ENCODE assay signal across 8 cellular contexts in genomic region chr14:63203618-63204406, GRCh38. TPM values are rescaled to one million over a fixed set of nuclear protein-coding genes. Genes with fewer than 3 reads are reported as not detected.
DNase-seq lines count a peak whose midpoint lies in the region; ATAC-seq and TF ChIP-seq lines count a peak whose summit lies in the region.

No MANE protein-coding gene starts in this region.

- H3K27ac Mint-ChIP-seq in activated naive CD4-positive, alpha-beta T cell treated with anti-CD3 and anti-CD28 coated beads for 36 hours: no peak overlapping the region
- H3K27ac Mint-ChIP-seq in activated naive CD4-positive, alpha-beta T cell treated with anti-CD3 and anti-CD28 coated beads, Interleukin-2, amount 50 U/mL, for 72 hours: no peak overlapping the region
- H3K27ac Mint-ChIP-seq in nephron progenitor cell: no peak overlapping the region

- peak; percentile 14 for DNase-seq in activated naive CD4-positive, alpha-beta T cell treated with anti-CD3 and anti-CD28 coated beads for 36 hours
- DNase-seq in activated naive CD4-positive, alpha-beta T cell treated with anti-CD3 and anti-CD28 coated beads, Interleukin-2, amount 50 U/mL, for 72 hours (ENCODE audit: low spot score in 2 of 2): no peak
- DNase-seq in SJSA1 (ENCODE audit: low read depth in 1 of 2, low spot score in 2 of 2) (peak; percentile 78 to 86), fibroblast of the conjunctiva (ENCODE audit: low read depth) (peak; percentile 87), nephron progenitor cell (peak; percentile 59)

- CTCF ChIA-PET in activated naive CD4-positive, alpha-beta T cell treated with anti-CD3 and anti-CD28 coated beads for 36 hours (lab: Charles Lee): no interaction called here

- peak overlapping the region; percentile 59 for H3K27ac ChIP-seq in SJSA1

- H3K27me3 Mint-ChIP-seq in activated naive CD4-positive, alpha-beta T cell treated with anti-CD3 and anti-CD28 coated beads for 36 hours (ENCODE audit: low read depth): peaks cover 3% of the 10 kb centered on the region
- no peaks in the 10 kb centered on the region for H3K27me3 Mint-ChIP-seq in nephron progenitor cell (ENCODE audit: low read depth, poor library complexity)

- H3K27me3 ChIP-seq in SJSA1 (replicated peaks): no peaks in the 10 kb centered on the region

- H3K9me3 Mint-ChIP-seq in activated naive CD4-positive, alpha-beta T cell treated with anti-CD3 and anti-CD28 coated beads for 36 hours: no peaks in the 10 kb centered on the region
- no peaks in the 10 kb centered on the region for H3K9me3 Mint-ChIP-seq in activated naive CD4-positive, alpha-beta T cell treated with anti-CD3 and anti-CD28 coated beads, Interleukin-2, amount 50 U/mL, for 72 hours
- peaks cover 5% of the 10 kb centered on the region for H3K9me3 Mint-ChIP-seq in nephron progenitor cell

- H3K4me1 Mint-ChIP-seq in activated naive CD4-positive, alpha-beta T cell treated with anti-CD3 and anti-CD28 coated beads for 36 hours (ENCODE audit: low read depth): no peaks in the 10 kb centered on the region
- H3K4me1 Mint-ChIP-seq in nephron progenitor cell: no peaks in the 10 kb centered on the region

- H3K4me3 Mint-ChIP-seq in activated naive CD4-positive, alpha-beta T cell treated with anti-CD3 and anti-CD28 coated beads for 36 hours: no peak overlapping the region
- no peak overlapping the region for H3K4me3 Mint-ChIP-seq in nephron progenitor cell

- H3K36me3 Mint-ChIP-seq in activated naive CD4-positive, alpha-beta T cell treated with anti-CD3 and anti-CD28 coated beads for 36 hours (ENCODE audit: low read depth): no peaks in the 10 kb centered on the region
- H3K36me3 Mint-ChIP-seq in activated naive CD4-positive, alpha-beta T cell treated with anti-CD3 and anti-CD28 coated beads, Interleukin-2, amount 50 U/mL, for 72 hours: no peaks in the 10 kb centered on the region
- no peaks in the 10 kb centered on the region for H3K36me3 Mint-ChIP-seq in nephron progenitor cell (ENCODE audit: low read depth)

- no peak for ATAC-seq in activated naive CD4-positive, alpha-beta T cell treated with anti-CD3 and anti-CD28 coated beads, Interleukin-2, amount 50 U/mL, for 72 hours
- no peak for ATAC-seq in GM21526 (IDR thresholded peaks at IDR 0.05; ENCODE audit: low FRiP score, unreplicated experiment)
- ATAC-seq in HG03280 (IDR thresholded peaks at IDR 0.05; ENCODE audit: unreplicated experiment): no peak
- ATAC-seq in HG03139 (IDR thresholded peaks at IDR 0.05; ENCODE audit: unreplicated experiment): no peak

- H3K4me1 ChIP-seq in SJSA1 (replicated peaks): peaks cover 12% of the 10 kb centered on the region

- peak; percentile 10 for TF ChIP-seq CTCF in nephron progenitor cell (IDR thresholded peaks at IDR 0.05)

- peak overlapping the region; percentile 29 for H3K4me3 ChIP-seq in SJSA1

- H3K9me3 ChIP-seq in SJSA1 (replicated peaks): no peaks in the 10 kb centered on the region

- intact Hi-C loops in activated naive CD4-positive, alpha-beta T cell treated with anti-CD3 and anti-CD28 coated beads for 36 hours (cut with micrococcal nuclease): no loop called here

- no peaks in the 10 kb centered on the region for H3K36me3 ChIP-seq in SJSA1

RNA-seq across cellular contexts. Expression of gene RHOJ, which starts 0.4 kb away (rescaled TPM):
- total RNA-seq in activated naive CD4-positive, alpha-beta T cell treated with anti-CD3 and anti-CD28 coated beads for 36 hours: not detected
- not detected for total RNA-seq in activated naive CD4-positive, alpha-beta T cell treated with anti-CD3 and anti-CD28 coated beads, Interleukin-2, amount 50 U/mL, for 72 hours
- total RNA-seq in SJSA1 (2014; rRNA removed; shearing (Covaris generic)): 0.32 and 2.8 TPM in 2 replicates

Comparison
In these comparisons a context has a peak if more than half of its experiments do, and no peak if none do; other contexts are left out.
1. DNase-seq: peak in activated naive CD4-positive, alpha-beta T cell treated with anti-CD3 and anti-CD28 coated beads for 36 hours (single experiment), SJSA1 (2 of 2), fibroblast of the conjunctiva (single experiment) and nephron progenitor cell (single experiment); none in activated naive CD4-positive, alpha-beta T cell treated with anti-CD3 and anti-CD28 coated beads, Interleukin-2, amount 50 U/mL, for 72 hours (0 of 2).